In the genomic region with DNA sequence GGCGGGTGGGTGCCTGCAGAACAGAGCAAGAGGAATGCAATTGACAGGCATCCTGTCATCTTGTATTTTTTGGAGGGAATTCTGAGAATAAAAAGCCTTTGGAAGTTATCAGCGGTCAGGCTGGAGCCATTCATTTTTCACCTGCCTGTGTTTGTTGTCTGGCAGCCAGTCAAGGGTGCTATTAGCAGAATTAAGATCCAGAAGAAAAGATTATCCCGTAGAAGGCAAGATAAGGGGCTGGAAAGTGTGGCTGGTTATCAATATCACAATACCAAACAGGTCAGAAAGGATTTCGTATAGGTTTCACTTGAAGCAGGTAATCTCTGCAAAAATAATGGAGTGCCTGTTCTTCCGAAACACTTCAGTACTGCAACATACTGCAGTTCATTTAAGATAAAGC, we compare ENCODE assay signal across 16 cellular contexts.
DNase-seq lines count a peak whose midpoint lies in the region; ATAC-seq, FAIRE-seq and TF ChIP-seq lines count a peak whose summit lies in the region.
"Had no signal": no experiment of that assay in that cellular context is flagged by ENCODE, and none has a peak within 500 bp of the region (broad histone marks: within the 10 kb centered on the region; RNA-seq: fewer than 3 reads in every experiment).

No MANE protein-coding gene starts in this region.

- DNase-seq in DMS79 treated with DMSO at 0.1 percent for 48 hours (lab: John Stamatoyannopoulos, UW) (peak; percentile 98), NCI-H1105 treated with DMSO at 0.1 percent for 48 hours (lab: John Stamatoyannopoulos, UW) (peak; percentile 98), PC-3 (no peak), progenitor cell of endocrine pancreas (ENCODE audit: low spot score, unreplicated experiment) (no peak), KG1 (lab: John Stamatoyannopoulos, UW) (no peak), H54 (ENCODE audit: insufficient read length, low spot score) (no peak), NCI-H1694 treated with DMSO at 0.1 percent for 48 hours (lab: John Stamatoyannopoulos, UW) (no peak)
- DNase-seq: CD4-positive, alpha-beta memory T cell; MM.1S; NCI-H1436 treated with DMSO at 0.1 percent for 48 hours; NCI-H2081 treated with DMSO at 0.1 percent for 48 hours; NK-92 treated with Interleukin-12 subunit alpha and Interleukin-12 subunit beta, amount 100 ng/mL, for 24 hours; OCI-M1 had no signal

- H3K9me3 Mint-ChIP-seq in progenitor cell of endocrine pancreas (ENCODE audit: low read depth) = no peaks in the 10 kb centered on the region

- peak overlapping the region; percentile 12 for H3K27ac Mint-ChIP-seq in progenitor cell of endocrine pancreas
- H3K27ac Mint-ChIP-seq: B cell; CD4-positive, alpha-beta memory T cell had no signal

- H4K20me1 ChIP-seq in PC-3 (ENCODE audit: low read length) = no peaks in the 10 kb centered on the region

- H3K4me2 ChIP-seq in PC-3 (ENCODE audit: low read length) = no peak overlapping the region
- H3K4me2 ChIP-seq: KMS-11 had no signal

- no peaks in the 10 kb centered on the region for H3K36me3 ChIP-seq in PC-3 (ENCODE audit: low read depth, low read length)

- no peaks in the 10 kb centered on the region for H3F3A ChIP-seq in PC-3 (ENCODE audit: low read length, unreplicated experiment)

- no peak overlapping the region for H3K9ac ChIP-seq in PC-3 (ENCODE audit: low read length)
- H3K9ac ChIP-seq: KMS-11 had no signal

- H3K9me2 ChIP-seq in PC-3 (replicated peaks; ENCODE audit: low read length) = no peaks in the 10 kb centered on the region

- no peaks in the 10 kb centered on the region for H3K36me3 Mint-ChIP-seq in progenitor cell of endocrine pancreas (ENCODE audit: insufficient read depth)
- H3K36me3 Mint-ChIP-seq: CD4-positive, alpha-beta memory T cell had no signal

- TF ChIP-seq POLR2A in H54 (IDR thresholded peaks at IDR 0.05; ENCODE audit: low read depth, low read length) = no peak

- H3K4me1 Mint-ChIP-seq in progenitor cell of endocrine pancreas (ENCODE audit: low read depth) = peaks cover 36% of the 10 kb centered on the region

- no TSS peak for BruUV-seq in PC-3 (replicated peaks; lab: Mats Ljungman, UMichigan)

- H3K4me3 ChIP-seq in PC-3 (ENCODE audit: low read length) = no peak overlapping the region
- H3K4me3 ChIP-seq: SK-N-MC had no signal

- intact Hi-C loops in PC-3 (cut with micrococcal nuclease) = no loop called here

- peaks cover 85% of the 10 kb centered on the region for H3K27me3 Mint-ChIP-seq in progenitor cell of endocrine pancreas

- CTCF ChIA-PET in PC-3 (lab: Charles Lee) = interaction anchor here (0.7 kb wide), 1 partner anchor 195 kb away, joined by 4 read pairs; no protein-coding TSS in a partner anchor

- no peaks in the 10 kb centered on the region for H3K27me3 ChIP-seq in PC-3 (ENCODE audit: low read length)

- no peak for ATAC-seq in PC-3

- H3K4me1 ChIP-seq in PC-3 (ENCODE audit: insufficient read depth, low read length) = no peaks in the 10 kb centered on the region

- H3K4me3 Mint-ChIP-seq in progenitor cell of endocrine pancreas (ENCODE audit: low read depth) = no peak overlapping the region
- H3K4me3 Mint-ChIP-seq: B cell; CD4-positive, alpha-beta memory T cell had no signal

- FAIRE-seq in H54 (lab: Jason Lieb, UNC) = no peak

- H2AFZ ChIP-seq in PC-3 (ENCODE audit: low read length) = peak overlapping the region; percentile 13; the same call in 1 of the 2 replicates

- no peak overlapping the region for H3K27ac ChIP-seq in PC-3 (ENCODE audit: low read length)
- H3K27ac ChIP-seq: KMS-11, SK-N-MC had no signal

- POLR2A ChIA-PET in PC-3 (lab: Charles Lee; ENCODE audit: unreplicated experiment) = no interaction called here

- no peaks in the 10 kb centered on the region for H3K9me3 ChIP-seq in PC-3 (ENCODE audit: low read length)

- no peaks in the 10 kb centered on the region for H3K79me2 ChIP-seq in PC-3 (ENCODE audit: low read length)

- TF ChIP-seq CTCF in PC-3 (conservative IDR thresholded peaks at IDR 0.05; ENCODE audit: low read depth, low read length) = no peak
- no peak for TF ChIP-seq CTCF in progenitor cell of endocrine pancreas (IDR thresholded peaks at IDR 0.05; ENCODE audit: unreplicated experiment)

Comparison
In these comparisons a context has a peak if more than half of its experiments do, and no peak if none do; other contexts are left out.
1. DNase-seq: peak in DMS79 treated with DMSO at 0.1 percent for 48 hours (single experiment) and NCI-H1105 treated with DMSO at 0.1 percent for 48 hours (single experiment); none in PC-3 (single experiment), progenitor cell of endocrine pancreas (single experiment), KG1 (single experiment), H54 (single experiment) and NCI-H1694 treated with DMSO at 0.1 percent for 48 hours (single experiment).